In the genomic region with DNA sequence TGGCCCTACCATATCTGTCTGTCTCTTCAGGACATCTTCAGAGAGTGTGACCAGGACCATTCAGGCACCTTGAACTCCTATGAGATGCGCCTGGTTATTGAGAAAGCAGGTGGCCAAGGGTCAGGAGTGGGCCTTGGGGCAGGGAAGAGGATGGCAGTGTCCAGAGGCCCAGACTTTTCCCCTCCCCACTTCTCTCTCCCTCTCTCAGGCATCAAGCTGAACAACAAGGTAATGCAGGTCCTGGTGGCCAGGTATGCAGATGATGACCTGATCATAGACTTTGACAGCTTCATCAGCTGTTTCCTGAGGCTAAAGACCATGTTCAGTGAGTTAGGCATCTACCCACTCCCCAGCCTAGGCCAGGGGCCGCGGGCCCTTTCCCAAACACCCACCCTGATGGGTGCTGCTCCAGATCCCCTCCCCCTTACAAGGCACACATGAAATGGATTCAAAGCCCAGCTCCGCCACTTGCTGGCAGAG, we compare ENCODE assay signal across 23 cellular contexts. TPM values are rescaled to one million over a fixed set of nuclear protein-coding genes. Genes with fewer than 3 reads are reported as not detected.
DNase-seq lines count a peak whose midpoint lies in the region; ATAC-seq and TF ChIP-seq lines count a peak whose summit lies in the region.
"Had no signal": no experiment of that assay in that cellular context is flagged by ENCODE, and none has a peak within 500 bp of the region (broad histone marks: within the 10 kb centered on the region; RNA-seq: fewer than 3 reads in every experiment).

No MANE protein-coding gene starts in this region.

- no peaks in the 10 kb centered on the region for H3K79me1 ChIP-seq in neuronal stem cell (ENCODE audit: low read depth, low read length)

- H3K36me3 Mint-ChIP-seq in type B pancreatic cell: no peaks in the 10 kb centered on the region
- H3K36me3 Mint-ChIP-seq in neural progenitor cell: no peaks in the 10 kb centered on the region
- H3K36me3 Mint-ChIP-seq: CD14-positive monocyte; CD8-positive, alpha-beta memory T cell had no signal

- H3K4me3 Mint-ChIP-seq in type B pancreatic cell (no peak overlapping the region), neural progenitor cell (no peak overlapping the region)
- H3K4me3 Mint-ChIP-seq: CD14-positive monocyte; CD4-positive, alpha-beta T cell; CD8-positive, alpha-beta memory T cell; GM23338 had no signal

- no peak overlapping the region for H3K9ac ChIP-seq in neuronal stem cell (ENCODE audit: low read depth, low read length, poor library complexity)
- no peak overlapping the region for H3K9ac ChIP-seq in neural progenitor cell
- H3K9ac ChIP-seq: BLaER1 treated with 17β-estradiol and CSF1 and Interleukin-3, amounts not matched to agents 10 nM and 100 nM had no signal

- no peaks in the 10 kb centered on the region for H3K9me3 Mint-ChIP-seq in type B pancreatic cell
- no peaks in the 10 kb centered on the region for H3K9me3 Mint-ChIP-seq in neural progenitor cell
- H3K9me3 Mint-ChIP-seq: CD14-positive monocyte; CD4-positive, alpha-beta T cell; CD8-positive, alpha-beta memory T cell; GM23338 had no signal

- H3K18ac ChIP-seq in neuronal stem cell (ENCODE audit: low read length): no peak overlapping the region

- no peak for ATAC-seq in GM21360 (IDR thresholded peaks at IDR 0.05; ENCODE audit: unreplicated experiment)
- ATAC-seq: A549, GM12878 had no signal

- H4K91ac ChIP-seq in neuronal stem cell (ENCODE audit: low read depth, low read length, poor library complexity): no peak overlapping the region

- H3K27ac ChIP-seq in neuronal stem cell (replicated peaks; ENCODE audit: low read length) (no peak overlapping the region), PC-9 (no peak overlapping the region), neural progenitor cell (no peak overlapping the region)
- H3K27ac ChIP-seq: A549; BLaER1 treated with 17β-estradiol and CSF1 and Interleukin-3, amounts not matched to agents 10 nM and 100 nM had no signal

- H3K27ac Mint-ChIP-seq in type B pancreatic cell (peak overlapping the region; percentile 61), neural progenitor cell (no peak overlapping the region)
- H3K27ac Mint-ChIP-seq: CD14-positive monocyte; CD4-positive, alpha-beta T cell; GM23338 had no signal

- H2BK15ac ChIP-seq in neuronal stem cell (ENCODE audit: low read length): no peak overlapping the region

- no peaks in the 10 kb centered on the region for H3K79me2 ChIP-seq in PC-9 (ENCODE audit: low read depth)
- no peaks in the 10 kb centered on the region for H3K79me2 ChIP-seq in neural progenitor cell (ENCODE audit: low read depth)

- H3K4me1 Mint-ChIP-seq in type B pancreatic cell (ENCODE audit: unreplicated experiment): peaks cover 7% of the 10 kb centered on the region
- peaks cover 21% of the 10 kb centered on the region for H3K4me1 Mint-ChIP-seq in neural progenitor cell

- no peak overlapping the region for H2BK120ac ChIP-seq in neuronal stem cell (ENCODE audit: low read depth, low read length)

- H2BK12ac ChIP-seq in neuronal stem cell (ENCODE audit: low read length): no peak overlapping the region

- POLR2A ChIA-PET in PC-9 (lab: Charles Lee; ENCODE audit: unreplicated experiment): interaction anchor here (0.6 kb wide), 1 partner anchor 54 kb away, joined by 17 read pairs; no protein-coding TSS in a partner anchor

- H3K4me3 ChIP-seq in H7 (ENCODE audit: insufficient read depth, low read depth, low read length) (no peak overlapping the region), neuronal stem cell (ENCODE audit: low read length in 2 of 2) (no peak overlapping the region), PC-9 (no peak overlapping the region), neural progenitor cell (no peak overlapping the region)
- H3K4me3 ChIP-seq: A549; BLaER1 treated with 17β-estradiol and CSF1 and Interleukin-3, amounts not matched to agents 10 nM and 100 nM; GM12878; GM23338 had no signal

- no TSS peak for BruUV-seq in PC-9 (replicated peaks; lab: Mats Ljungman, UMichigan)

- H3K9me2 ChIP-seq in PC-9 (ENCODE audit: insufficient read depth): no peaks in the 10 kb centered on the region

- no peaks in the 10 kb centered on the region for H3K36me3 ChIP-seq in H7 (replicated peaks; ENCODE audit: control insufficient read depth, insufficient read depth, low read length)
- H3K36me3 ChIP-seq in neuronal stem cell (replicated peaks in 1 of 2; ENCODE audit: control insufficient read depth in 2 of 2, insufficient read depth in 2 of 2, low read length in 2 of 2): no peaks in the 10 kb centered on the region
- no peaks in the 10 kb centered on the region for H3K36me3 ChIP-seq in PC-9 (ENCODE audit: low read depth)
- no peaks in the 10 kb centered on the region for H3K36me3 ChIP-seq in neural progenitor cell
- H3K36me3 ChIP-seq: BE2C; BLaER1 treated with 17β-estradiol and CSF1 and Interleukin-3, amounts not matched to agents 10 nM and 100 nM had no signal

- H3K4ac ChIP-seq in neuronal stem cell (ENCODE audit: low read length): no peak overlapping the region

- no peak overlapping the region for H3K23ac ChIP-seq in neuronal stem cell (ENCODE audit: low read depth, low read length, poor library complexity)

- DNase-seq in H7 (peak; percentile 26), iPS-NIHi11 (ENCODE audit: low spot score) (peak; percentile 3), neuronal stem cell (ENCODE audit: low spot score) (no peak), type B pancreatic cell (ENCODE audit: extremely low spot score, unreplicated experiment) (no peak), PC-9 (no peak), neural progenitor cell (ENCODE audit: low spot score) (no peak)
- DNase-seq: 8988T; ACHN; AML-193; BE2C; CD4-positive, alpha-beta T cell; CD8-positive, alpha-beta memory T cell; DMS 273 treated with DMSO at 0.1 percent for 48 hours; DMS79; EL; GDM1; HCEC 1CT had no signal

- H3K27me3 ChIP-seq in H7 (ENCODE audit: control insufficient read depth, insufficient read depth, low read length) (no peaks in the 10 kb centered on the region; the same call in 1 of the 2 replicates), neuronal stem cell (ENCODE audit: control insufficient read depth in 3 of 3, insufficient read depth in 3 of 3, low read depth in 1 of 3, low read length in 3 of 3) (no peaks in the 10 kb centered on the region), PC-9 (ENCODE audit: insufficient read depth, low read depth) (no peaks in the 10 kb centered on the region), neural progenitor cell (no peaks in the 10 kb centered on the region)
- H3K27me3 ChIP-seq: BE2C; BLaER1 treated with 17β-estradiol and CSF1 and Interleukin-3, amounts not matched to agents 10 nM and 100 nM had no signal

- H3K9me3 ChIP-seq in neuronal stem cell (replicated peaks in 1 of 2; ENCODE audit: control insufficient read depth in 2 of 2, insufficient read depth in 1 of 2, low read depth in 1 of 2, low read length in 2 of 2): no peaks in the 10 kb centered on the region
- H3K9me3 ChIP-seq in PC-9 (ENCODE audit: insufficient read depth, low read depth): no peaks in the 10 kb centered on the region
- H3K9me3 ChIP-seq in neural progenitor cell (ENCODE audit: low read depth): no peaks in the 10 kb centered on the region
- H3K9me3 ChIP-seq: A549; BE2C; BLaER1 treated with 17β-estradiol and CSF1 and Interleukin-3, amounts not matched to agents 10 nM and 100 nM had no signal

- peak overlapping the region; percentile 10 for H2BK5ac ChIP-seq in neuronal stem cell (ENCODE audit: low read length)

- peaks cover 5% of the 10 kb centered on the region for H3K27me3 Mint-ChIP-seq in type B pancreatic cell
- peaks cover 11% of the 10 kb centered on the region for H3K27me3 Mint-ChIP-seq in neural progenitor cell (ENCODE audit: insufficient read depth, low read depth)
- H3K27me3 Mint-ChIP-seq: CD4-positive, alpha-beta T cell had no signal

- no peak overlapping the region for H3K14ac ChIP-seq in neuronal stem cell (ENCODE audit: low read length)

- H4K8ac ChIP-seq in neuronal stem cell (ENCODE audit: low read depth, low read length): no peak overlapping the region

- no peak overlapping the region for H2AK5ac ChIP-seq in neuronal stem cell (ENCODE audit: low read depth, low read length)

- H4K20me1 ChIP-seq in PC-9 (ENCODE audit: insufficient read depth): no peaks in the 10 kb centered on the region
- no peaks in the 10 kb centered on the region for H4K20me1 ChIP-seq in neural progenitor cell (ENCODE audit: low read depth)

- H2AFZ ChIP-seq in neuronal stem cell (ENCODE audit: low read length) (no peak overlapping the region), PC-9 (no peak overlapping the region), neural progenitor cell (replicated peaks) (no peak overlapping the region)
- H2AFZ ChIP-seq: GM23338 had no signal

- CTCF ChIA-PET in PC-9 (lab: Charles Lee): interaction anchor here (0.6 kb wide), 1 partner anchor 36 kb away, joined by 3 read pairs; no protein-coding TSS in a partner anchor

- WGBS in neuronal stem cell (ENCODE audit: extremely low coverage in 2 of 2, insufficient read length in 2 of 2, insufficient replicate concordance in 1 of 2), 2 donors: no CpG with 5 or more reads among the region's 4 CpGs

- H3K4me2 ChIP-seq in neuronal stem cell (ENCODE audit: insufficient read depth, low read length, poor library complexity, severe bottlenecking) (no peak overlapping the region), PC-9 (no peak overlapping the region), neural progenitor cell (no peak overlapping the region)
- H3K4me2 ChIP-seq: A549; BLaER1 treated with 17β-estradiol and CSF1 and Interleukin-3, amounts not matched to agents 10 nM and 100 nM had no signal

- intact Hi-C loops in PC-9 (cut with micrococcal nuclease; ENCODE audit: unreplicated experiment): no loop called here

- H3F3A ChIP-seq in PC-9 (ENCODE audit: insufficient read depth, low read depth) (peaks cover 12% of the 10 kb centered on the region; the same call in 1 of the 2 replicates), neural progenitor cell (ENCODE audit: low read depth) (peaks cover 19% of the 10 kb centered on the region)

- TF ChIP-seq CTCF in type B pancreatic cell (conservative IDR thresholded peaks at IDR 0.05): no peak
- TF ChIP-seq CTCF in PC-9 (conservative IDR thresholded peaks at IDR 0.05): no peak
- TF ChIP-seq CTCF in neural progenitor cell (IDR thresholded peaks at IDR 0.05): no peak

- peaks cover 9 to 11% of the 10 kb centered on the region in 2 donors for H3K4me1 ChIP-seq in neuronal stem cell (ENCODE audit: control insufficient read depth in 2 of 2, insufficient read depth in 1 of 2, low read depth in 1 of 2, low read length in 2 of 2)
- H3K4me1 ChIP-seq in PC-9 (replicated peaks; ENCODE audit: insufficient read depth): no peaks in the 10 kb centered on the region
- H3K4me1 ChIP-seq in neural progenitor cell: peaks cover 21% of the 10 kb centered on the region
- H3K4me1 ChIP-seq: BE2C had no signal

RNA-seq across cellular contexts. Expression of a gene that starts 24.3 kb away (rescaled TPM):
- total RNA-seq in H7 (2014; rRNA removed; shearing (Covaris generic)): 1.0 and 2.0 TPM in 2 replicates
- 0.17 TPM for polyA plus RNA-seq in neuronal stem cell (2013, experiment 1 of 2)
- 0.14 TPM for polyA plus RNA-seq in neuronal stem cell (2013, experiment 2 of 2)
- total RNA-seq in type B pancreatic cell (ENCODE audit: low replicate concordance) (not detected in 2 replicates), PC-9 (2021) (not detected in 2 replicates), neural progenitor cell (ENCODE audit: low replicate concordance) (0.40 and 0.49 TPM in 2 replicates)
- total RNA-seq: CD8-positive, alpha-beta memory T cell had no signal
- polyA plus RNA-seq: CD14-positive monocyte; CD8-positive, alpha-beta memory T cell had no signal

RNA-seq across cellular contexts. Expression of a gene that starts 33.8 kb away (rescaled TPM):
- total RNA-seq in H7 (2014; rRNA removed; shearing (Covaris generic)): 5.2 and 6.0 TPM in 2 replicates
- 2.1 TPM for polyA plus RNA-seq in neuronal stem cell (2013, experiment 1 of 2)
- 2.3 TPM for polyA plus RNA-seq in neuronal stem cell (2013, experiment 2 of 2)
- total RNA-seq in type B pancreatic cell (ENCODE audit: low replicate concordance) (0.53 and 0.59 TPM in 2 replicates), PC-9 (2021) (not detected in 2 replicates), neural progenitor cell (ENCODE audit: low replicate concordance) (0.54 and 1.5 TPM in 2 replicates)
- total RNA-seq: CD4-positive, alpha-beta T cell; CD8-positive, alpha-beta memory T cell; GM12878 had no signal
- polyA plus RNA-seq: A549; CD14-positive monocyte; CD8-positive, alpha-beta memory T cell; GM12878 had no signal

RNA-seq across cellular contexts. Expression of a gene that starts 40.4 kb away (rescaled TPM):
- total RNA-seq in H7 (2014; rRNA removed; shearing (Covaris generic)): 68.6 and 71.9 TPM in 2 replicates
- 101 TPM for polyA plus RNA-seq in neuronal stem cell (2013, experiment 1 of 2)
- polyA plus RNA-seq in neuronal stem cell (2013, experiment 2 of 2): 102 TPM
- total RNA-seq in type B pancreatic cell (ENCODE audit: low replicate concordance): 33.6 and 50.9 TPM in 2 replicates
- total RNA-seq in PC-9 (2021): 45.3 and 46.9 TPM in 2 replicates
- total RNA-seq in neural progenitor cell (ENCODE audit: low replicate concordance): 34.8 and 69.7 TPM in 2 replicates

RNA-seq across cellular contexts. Expression of a gene that starts 55.6 kb away (rescaled TPM):
- 24.9 and 36.2 TPM in 2 replicates for total RNA-seq in H7 (2014; rRNA removed; shearing (Covaris generic))
- 28.8 TPM for polyA plus RNA-seq in neuronal stem cell (2013, experiment 1 of 2)
- polyA plus RNA-seq in neuronal stem cell (2013, experiment 2 of 2): 27.4 TPM
- total RNA-seq in type B pancreatic cell (ENCODE audit: low replicate concordance) (45.5 and 57.5 TPM in 2 replicates), PC-9 (2021) (36.1 and 38.5 TPM in 2 replicates), neural progenitor cell (ENCODE audit: low replicate concordance) (25.4 and 30.8 TPM in 2 replicates)

RNA-seq across cellular contexts. Expression of a gene that starts 55.7 kb away (rescaled TPM):
- total RNA-seq in H7 (2014; rRNA removed; shearing (Covaris generic)): 91.0 and 92.0 TPM in 2 replicates
- 64.6 TPM for polyA plus RNA-seq in neuronal stem cell (2013, experiment 1 of 2)
- 66.2 TPM for polyA plus RNA-seq in neuronal stem cell (2013, experiment 2 of 2)
- 45.5 and 53.7 TPM in 2 replicates for total RNA-seq in type B pancreatic cell (ENCODE audit: low replicate concordance)
- total RNA-seq in PC-9 (2021): 96.3 and 97.9 TPM in 2 replicates
- 40.4 and 53.5 TPM in 2 replicates for total RNA-seq in neural progenitor cell (ENCODE audit: low replicate concordance)

Comparison
In these comparisons a context has a peak if more than half of its experiments do, and no peak if none do; other contexts are left out.
1. DNase-seq: peak in H7 (single experiment) and iPS-NIHi11 (single experiment); none in neuronal stem cell (single experiment), type B pancreatic cell (single experiment), PC-9 (0 of 2) and neural progenitor cell (single experiment).